8 cellular contexts compared by ENCODE assay signal in the genomic region with DNA sequence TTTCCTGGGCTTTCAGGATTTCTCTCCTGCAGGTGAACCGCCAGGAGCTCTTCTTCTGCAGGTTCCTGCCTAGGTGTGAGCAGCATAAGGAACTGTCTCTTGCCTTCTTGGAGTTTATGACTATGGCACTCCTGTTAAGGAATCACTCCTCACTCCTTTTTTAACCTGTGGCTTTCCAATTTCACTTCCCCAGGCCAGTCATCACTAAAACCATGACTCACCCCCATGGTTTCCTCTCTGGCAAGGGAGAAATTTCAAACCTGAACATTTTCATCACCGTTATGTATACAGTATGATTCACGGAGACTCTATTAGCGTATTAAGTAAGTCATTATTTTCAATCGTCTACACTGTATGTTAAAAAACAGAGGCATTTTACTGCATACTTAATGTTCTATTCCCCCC.
DNase-seq lines count a peak whose midpoint lies in the region; ATAC-seq, FAIRE-seq and TF ChIP-seq lines count a peak whose summit lies in the region.

No MANE protein-coding gene starts in this region.

- H3K36me3 Mint-ChIP-seq in activated naive CD8-positive, alpha-beta T cell treated with anti-CD3 and anti-CD28 coated beads, Interleukin-2, amount 50 U/mL, for 24 hours (ENCODE audit: low read depth) = no peaks in the 10 kb centered on the region
- H3K36me3 Mint-ChIP-seq in activated naive CD8-positive, alpha-beta T cell treated with anti-CD3 and anti-CD28 coated beads for 36 hours = no peaks in the 10 kb centered on the region
- H3K36me3 Mint-ChIP-seq in CD14-positive monocyte = no peaks in the 10 kb centered on the region

- no peak overlapping the region for H3K4me3 Mint-ChIP-seq in activated naive CD8-positive, alpha-beta T cell treated with anti-CD3 and anti-CD28 coated beads, Interleukin-2, amount 50 U/mL, for 24 hours
- no peak overlapping the region for H3K4me3 Mint-ChIP-seq in activated naive CD8-positive, alpha-beta T cell treated with anti-CD3 and anti-CD28 coated beads for 36 hours
- H3K4me3 Mint-ChIP-seq in CD14-positive monocyte = peak overlapping the region in 1 of 2 donors; percentile 42

- peak; percentile 59 for ATAC-seq in activated naive CD8-positive, alpha-beta T cell treated with anti-CD3 and anti-CD28 coated beads, Interleukin-2, amount 50 U/mL, for 24 hours
- peak; percentile 38 for ATAC-seq in HG03342 (IDR thresholded peaks at IDR 0.05; ENCODE audit: unreplicated experiment)

- H3K27ac Mint-ChIP-seq in activated naive CD8-positive, alpha-beta T cell treated with anti-CD3 and anti-CD28 coated beads, Interleukin-2, amount 50 U/mL, for 24 hours = peak overlapping the region; percentile 64
- no peak overlapping the region for H3K27ac Mint-ChIP-seq in activated naive CD8-positive, alpha-beta T cell treated with anti-CD3 and anti-CD28 coated beads for 36 hours
- H3K27ac Mint-ChIP-seq in CD14-positive monocyte = peak overlapping the region in 2 of 7 donors; percentile 45 to 57

- H3K4me1 Mint-ChIP-seq in activated naive CD8-positive, alpha-beta T cell treated with anti-CD3 and anti-CD28 coated beads, Interleukin-2, amount 50 U/mL, for 24 hours = peaks cover 27% of the 10 kb centered on the region
- peaks cover 18% of the 10 kb centered on the region for H3K4me1 Mint-ChIP-seq in activated naive CD8-positive, alpha-beta T cell treated with anti-CD3 and anti-CD28 coated beads for 36 hours
- peaks cover 45% of the 10 kb centered on the region for H3K4me1 Mint-ChIP-seq in CD14-positive monocyte

- intact Hi-C loops in CD14-positive monocyte (cut with micrococcal nuclease) = no loop called here

- no peaks in the 10 kb centered on the region for H3K27me3 Mint-ChIP-seq in activated naive CD8-positive, alpha-beta T cell treated with anti-CD3 and anti-CD28 coated beads, Interleukin-2, amount 50 U/mL, for 24 hours
- H3K27me3 Mint-ChIP-seq in activated naive CD8-positive, alpha-beta T cell treated with anti-CD3 and anti-CD28 coated beads for 36 hours = peaks cover 9% of the 10 kb centered on the region
- H3K27me3 Mint-ChIP-seq in CD14-positive monocyte (ENCODE audit: low read depth in 3 of 3) = peaks cover 0 to 6% (median 3%) of the 10 kb centered on the region in 3 donors

- no peak for DNase-seq in activated naive CD8-positive, alpha-beta T cell treated with anti-CD3 and anti-CD28 coated beads, Interleukin-2, amount 50 U/mL, for 24 hours
- DNase-seq in activated naive CD8-positive, alpha-beta T cell treated with anti-CD3 and anti-CD28 coated beads for 36 hours = no peak
- DNase-seq in amniotic epithelial cell (ENCODE audit: low read depth) (peak; percentile 85), urothelium cell line (ENCODE audit: low spot score) (peak; percentile 54), frontal cortex (ENCODE audit: low spot score in 2 of 2) (no peak), CD14-positive monocyte (ENCODE audit: low spot score) (no peak), NCI-H69 (lab: John Stamatoyannopoulos, UW) (no peak)

- TF ChIP-seq CTCF in CD14-positive monocyte (IDR thresholded peaks at IDR 0.05) = no peak

- FAIRE-seq in urothelium cell line (lab: Jason Lieb, UNC) (no peak), frontal cortex (lab: Jason Lieb, UNC) (no peak)

- no peaks in the 10 kb centered on the region for H3K9me3 Mint-ChIP-seq in activated naive CD8-positive, alpha-beta T cell treated with anti-CD3 and anti-CD28 coated beads, Interleukin-2, amount 50 U/mL, for 24 hours
- H3K9me3 Mint-ChIP-seq in activated naive CD8-positive, alpha-beta T cell treated with anti-CD3 and anti-CD28 coated beads for 36 hours = no peaks in the 10 kb centered on the region
- no peaks in the 10 kb centered on the region for H3K9me3 Mint-ChIP-seq in CD14-positive monocyte

Comparison
In these comparisons a context has a peak if more than half of its experiments do, and no peak if none do; other contexts are left out.
1. DNase-seq: peak in amniotic epithelial cell (single experiment) and urothelium cell line (single experiment); none in activated naive CD8-positive, alpha-beta T cell treated with anti-CD3 and anti-CD28 coated beads, Interleukin-2, amount 50 U/mL, for 24 hours (single experiment), activated naive CD8-positive, alpha-beta T cell treated with anti-CD3 and anti-CD28 coated beads for 36 hours (single experiment), frontal cortex (0 of 2), CD14-positive monocyte (single experiment) and NCI-H69 (single experiment).